ENCODE assay signal across 20 cellular contexts in the genomic region with DNA sequence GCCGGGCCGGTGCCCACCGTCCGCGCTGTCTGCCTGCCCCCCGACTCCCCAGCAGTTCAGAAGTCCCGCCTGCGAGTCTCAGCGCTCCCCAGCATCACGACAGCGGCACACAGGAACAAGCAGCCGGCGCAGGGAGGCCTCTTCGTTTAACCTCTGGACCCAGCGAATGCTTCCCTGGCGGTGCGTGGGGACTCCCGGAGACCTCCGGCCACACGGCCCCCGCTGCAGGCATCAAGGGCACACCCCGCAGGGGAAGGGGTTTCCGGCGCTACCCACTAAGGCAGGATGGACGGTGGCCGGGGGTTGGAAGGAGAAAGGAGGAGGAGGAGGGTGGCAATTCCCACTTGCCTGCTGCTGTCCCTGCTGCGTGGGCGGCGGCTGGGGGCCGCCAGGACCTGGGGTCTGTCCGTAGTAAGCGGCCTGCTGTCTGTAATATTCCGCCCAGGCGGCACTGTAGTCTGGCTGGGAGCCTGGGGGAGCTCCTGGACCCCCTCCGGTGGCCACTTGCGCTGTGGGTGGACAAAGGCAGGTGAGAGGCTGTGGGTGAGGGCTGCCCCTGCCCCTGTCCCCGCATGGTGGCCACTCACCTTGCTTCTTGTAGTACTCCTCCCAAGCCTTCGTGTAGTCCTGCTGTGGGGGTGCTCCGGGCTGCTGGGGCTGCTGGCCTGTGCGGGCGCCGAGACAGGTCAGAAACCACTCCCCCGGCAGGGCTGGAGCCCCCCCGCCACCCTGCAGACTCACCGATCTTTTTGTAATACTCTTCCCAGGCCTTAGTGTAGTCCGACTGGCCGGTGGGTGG. TPM values are rescaled to one million over a fixed set of nuclear protein-coding genes. Genes with fewer than 3 reads are reported as not detected.
DNase-seq lines count a peak whose midpoint lies in the region; ATAC-seq and TF ChIP-seq lines count a peak whose summit lies in the region.
"Had no signal": no experiment of that assay in that cellular context is flagged by ENCODE, and none has a peak within 500 bp of the region (broad histone marks: within the 10 kb centered on the region; RNA-seq: fewer than 3 reads in every experiment).

No MANE protein-coding gene starts in this region.

- H3K27me3 ChIP-seq in HUES48 (ENCODE audit: control insufficient read depth, insufficient read depth, low read length) (no peaks in the 10 kb centered on the region), smooth muscle cell (ENCODE audit: low read depth) (no peaks in the 10 kb centered on the region)
- H3K27me3 ChIP-seq: SJCRH30 had no signal

- no peaks in the 10 kb centered on the region for H3K9me3 Mint-ChIP-seq in endothelial cell (ENCODE audit: unreplicated experiment)
- no peaks in the 10 kb centered on the region for H3K9me3 Mint-ChIP-seq in stimulated activated naive B cell treated with anti-CD40 and anti-IgM and Interleukin-4, amounts not matched to agents 10 μg/mL and 1 μg/mL and 100 μg/mL, for 72 hours
- no peaks in the 10 kb centered on the region for H3K9me3 Mint-ChIP-seq in T-cell
- H3K9me3 Mint-ChIP-seq in stimulated activated naive CD8-positive, alpha-beta T cell treated with anti-CD3 and anti-CD28 coated beads, Interleukin-15, amount 100 ng/mL, for 72 hours = no peaks in the 10 kb centered on the region
- H3K9me3 Mint-ChIP-seq: CD4-positive, alpha-beta T cell had no signal

- WGBS in smooth muscle cell (ENCODE audit: low lambda C conversion rate) = 96% methylated on average over 44 of the region's 47 CpGs

- H3K4me1 ChIP-seq in HUES48 (ENCODE audit: control insufficient read depth, insufficient read depth, low read length) (peaks cover 6% of the 10 kb centered on the region; the same call in 1 of the 2 replicates), smooth muscle cell (ENCODE audit: low read depth) (no peaks in the 10 kb centered on the region)
- H3K4me1 ChIP-seq: Caco-2, SJCRH30 had no signal

- peak overlapping the region; percentile 5 for H3K27ac ChIP-seq in HUES48 (ENCODE audit: low read depth, low read length)
- H3K27ac ChIP-seq in smooth muscle cell (ENCODE audit: low read depth) = no peak overlapping the region
- H3K27ac ChIP-seq: SJCRH30 had no signal

- TF ChIP-seq CTCF in endothelial cell (IDR thresholded peaks at IDR 0.05; ENCODE audit: unreplicated experiment) (no peak), smooth muscle cell (IDR thresholded peaks at IDR 0.05; ENCODE audit: borderline replicate concordance, insufficient read depth, poor library complexity, severe bottlenecking) (no peak)

- CTCF ChIA-PET in T-cell (lab: Charles Lee) = no interaction called here

- peaks cover 6% of the 10 kb centered on the region for H3K79me2 ChIP-seq in smooth muscle cell (ENCODE audit: low read depth)

- POLR2A ChIA-PET in T-cell (lab: Charles Lee) = no interaction called here

- H3K27me3 Mint-ChIP-seq in endothelial cell (ENCODE audit: unreplicated experiment) (peaks cover 4% of the 10 kb centered on the region), T-cell (no peaks in the 10 kb centered on the region)
- H3K27me3 Mint-ChIP-seq in stimulated activated naive B cell treated with anti-CD40 and anti-IgM and Interleukin-4, amounts not matched to agents 10 μg/mL and 1 μg/mL and 100 μg/mL, for 72 hours = no peaks in the 10 kb centered on the region
- H3K27me3 Mint-ChIP-seq in stimulated activated naive CD8-positive, alpha-beta T cell treated with anti-CD3 and anti-CD28 coated beads, Interleukin-15, amount 100 ng/mL, for 72 hours = no peaks in the 10 kb centered on the region
- H3K27me3 Mint-ChIP-seq: CD4-positive, alpha-beta T cell had no signal

- peaks cover 64% of the 10 kb centered on the region for H3K36me3 ChIP-seq in HUES48 (ENCODE audit: control insufficient read depth, insufficient read depth, low read length)
- no peaks in the 10 kb centered on the region for H3K36me3 ChIP-seq in smooth muscle cell (ENCODE audit: low read depth)

- H3K4me2 ChIP-seq in smooth muscle cell = no peak overlapping the region

- H3K9ac ChIP-seq in HUES48 (ENCODE audit: low read depth, low read length) (no peak overlapping the region), smooth muscle cell (ENCODE audit: low read depth) (no peak overlapping the region)

- no peak overlapping the region for H2AFZ ChIP-seq in smooth muscle cell (ENCODE audit: low read depth)

- H3K4me3 ChIP-seq in HUES48 (ENCODE audit: low read depth, low read length) = no peak overlapping the region
- H3K4me3 ChIP-seq in smooth muscle cell = no peak overlapping the region
- H3K4me3 ChIP-seq: SJCRH30 had no signal

- H3K9me3 ChIP-seq in HUES48 (ENCODE audit: control insufficient read depth, insufficient read depth, low read length) (no peaks in the 10 kb centered on the region), smooth muscle cell (replicated peaks; ENCODE audit: low read depth) (no peaks in the 10 kb centered on the region)
- H3K9me3 ChIP-seq: Caco-2, SJCRH30 had no signal

- H3K4me3 Mint-ChIP-seq in endothelial cell (ENCODE audit: unreplicated experiment) = no peak overlapping the region
- H3K4me3 Mint-ChIP-seq in stimulated activated naive B cell treated with anti-CD40 and anti-IgM and Interleukin-4, amounts not matched to agents 10 μg/mL and 1 μg/mL and 100 μg/mL, for 72 hours = no peak overlapping the region
- no peak overlapping the region for H3K4me3 Mint-ChIP-seq in T-cell
- H3K4me3 Mint-ChIP-seq in stimulated activated naive CD8-positive, alpha-beta T cell treated with anti-CD3 and anti-CD28 coated beads, Interleukin-15, amount 100 ng/mL, for 72 hours = no peak overlapping the region
- H3K4me3 Mint-ChIP-seq: CD4-positive, alpha-beta T cell had no signal

- H3K27ac Mint-ChIP-seq in endothelial cell (ENCODE audit: unreplicated experiment) (peak overlapping the region; percentile 55), T-cell (no peak overlapping the region)
- peak overlapping the region; percentile 5 for H3K27ac Mint-ChIP-seq in stimulated activated naive B cell treated with anti-CD40 and anti-IgM and Interleukin-4, amounts not matched to agents 10 μg/mL and 1 μg/mL and 100 μg/mL, for 72 hours
- H3K27ac Mint-ChIP-seq in stimulated activated naive CD8-positive, alpha-beta T cell treated with anti-CD3 and anti-CD28 coated beads, Interleukin-15, amount 100 ng/mL, for 72 hours = no peak overlapping the region
- H3K27ac Mint-ChIP-seq: CD4-positive, alpha-beta T cell had no signal

- H3K36me3 Mint-ChIP-seq in endothelial cell (ENCODE audit: low read depth, unreplicated experiment) (peaks cover 14% of the 10 kb centered on the region), T-cell (peaks cover 31% of the 10 kb centered on the region)
- peaks cover 42 to 61% of the 10 kb centered on the region in 2 donors for H3K36me3 Mint-ChIP-seq in stimulated activated naive B cell treated with anti-CD40 and anti-IgM and Interleukin-4, amounts not matched to agents 10 μg/mL and 1 μg/mL and 100 μg/mL, for 72 hours

- no peaks in the 10 kb centered on the region for H3K4me1 Mint-ChIP-seq in endothelial cell (ENCODE audit: unreplicated experiment)
- H3K4me1 Mint-ChIP-seq in stimulated activated naive B cell treated with anti-CD40 and anti-IgM and Interleukin-4, amounts not matched to agents 10 μg/mL and 1 μg/mL and 100 μg/mL, for 72 hours = peaks cover 0 to 2% of the 10 kb centered on the region in 2 donors
- H3K4me1 Mint-ChIP-seq in T-cell = no peaks in the 10 kb centered on the region
- H3K4me1 Mint-ChIP-seq in stimulated activated naive CD8-positive, alpha-beta T cell treated with anti-CD3 and anti-CD28 coated beads, Interleukin-15, amount 100 ng/mL, for 72 hours = peaks cover 6% of the 10 kb centered on the region

- intact Hi-C loops in Right ventricle myocardium inferior (cut with DNase I) (no loop called here), Right ventricle myocardium superior (cut with DNase I) (no loop called here)

- ATAC-seq in Right ventricle myocardium inferior (no peak), Right ventricle myocardium superior (ENCODE audit: poor library complexity) (no peak), T-cell (replicated peaks in 1 of 4) (no peak)
- no peak for ATAC-seq in stimulated activated naive B cell treated with anti-CD40 and anti-IgM and Interleukin-4, amounts not matched to agents 10 μg/mL and 1 μg/mL and 100 μg/mL, for 72 hours (replicated peaks)
- ATAC-seq in stimulated activated naive CD8-positive, alpha-beta T cell treated with anti-CD3 and anti-CD28 coated beads, Interleukin-15, amount 100 ng/mL, for 72 hours = no peak

- DNase-seq in Right ventricle myocardium inferior (ENCODE audit: missing footprints) (peak; percentile 63), Right ventricle myocardium superior (no peak), endothelial cell (ENCODE audit: low spot score) (no peak), T-cell (no peak), smooth muscle cell (lab: John Stamatoyannopoulos, UW; ENCODE audit: unreplicated experiment) (no peak)
- DNase-seq in stimulated activated naive B cell treated with anti-CD40 and anti-IgM and Interleukin-4, amounts not matched to agents 10 μg/mL and 1 μg/mL and 100 μg/mL, for 72 hours = no peak
- no peak for DNase-seq in stimulated activated naive CD8-positive, alpha-beta T cell treated with anti-CD3 and anti-CD28 coated beads, Interleukin-15, amount 100 ng/mL, for 72 hours
- DNase-seq: CD4-positive, alpha-beta T cell; HCEC 1CT; MV-4-11; NCI-H1694 treated with DMSO at 0.1 percent for 48 hours; NCI-H2227 treated with DMSO at 0.1 percent for 48 hours; NCI-H524; NCI-H82; OCI-M1; SJCRH30; SW 1271 had no signal

- H4K20me1 ChIP-seq in smooth muscle cell (ENCODE audit: low read depth) = peaks cover 30% of the 10 kb centered on the region

- H3F3A ChIP-seq in smooth muscle cell (ENCODE audit: low read depth) = no peaks in the 10 kb centered on the region

RNA-seq across cellular contexts. Expression of gene KHSRP, which starts 9.6 kb away (rescaled TPM):
- total RNA-seq in Right ventricle myocardium inferior = 87.9 TPM
- 80.8 TPM for total RNA-seq in Right ventricle myocardium superior
- total RNA-seq in endothelial cell (ENCODE audit: unreplicated experiment) = 290 TPM
- total RNA-seq in T-cell = 100 to 1,000 TPM; 147 to 194 (median 189) TPM
- 59.1 and 88.3 TPM in 2 replicates for total RNA-seq in smooth muscle cell
- polyA plus RNA-seq in smooth muscle cell = 169 and 179 TPM in 2 replicates

RNA-seq across cellular contexts. Expression of gene SLC25A41, which starts 18.6 kb away (rescaled TPM):
- total RNA-seq in Right ventricle myocardium inferior (0.16 TPM), Right ventricle myocardium superior (not detected), endothelial cell (ENCODE audit: unreplicated experiment) (0.23 TPM), T-cell (under 1 TPM in 3 of 5 donors, not detected in 2; 0.33 to 0.35 (median 0.33) TPM), smooth muscle cell (not detected in 2 replicates)
- polyA plus RNA-seq in smooth muscle cell = 0.30 and 0.57 TPM in 2 replicates
- total RNA-seq: Caco-2, RPMI7951 had no signal

RNA-seq across cellular contexts. Expression of gene GTF2F1, which starts 22.0 kb away (rescaled TPM):
- total RNA-seq in Right ventricle myocardium inferior = 29.6 TPM
- total RNA-seq in Right ventricle myocardium superior = 30.5 TPM
- total RNA-seq in endothelial cell (ENCODE audit: unreplicated experiment) = 95.5 TPM
- total RNA-seq in T-cell = 10 to 100 TPM; 52.6 to 63.1 (median 60.3) TPM
- total RNA-seq in smooth muscle cell = 35.6 and 65.8 TPM in 2 replicates
- 34.7 and 43.0 TPM in 2 replicates for polyA plus RNA-seq in smooth muscle cell

RNA-seq across cellular contexts. Expression of gene PSPN, which starts 39.3 kb away (rescaled TPM):
- total RNA-seq in Right ventricle myocardium inferior (1.1 TPM), Right ventricle myocardium superior (0.75 TPM), endothelial cell (ENCODE audit: unreplicated experiment) (4.6 TPM), T-cell (1 to 10 TPM; 1.7 to 4.1 (median 3.2) TPM), smooth muscle cell (0.67 and 1.2 TPM in 2 replicates)
- polyA plus RNA-seq in smooth muscle cell = 2.0 and 2.1 TPM in 2 replicates

RNA-seq across cellular contexts. Expression of gene ALKBH7, which starts 42.4 kb away (rescaled TPM):
- total RNA-seq in Right ventricle myocardium inferior (134 TPM), Right ventricle myocardium superior (134 TPM), endothelial cell (ENCODE audit: unreplicated experiment) (66.8 TPM), T-cell (10 to 100 TPM; 49.9 to 94.8 (median 83.5) TPM), smooth muscle cell (34.4 and 38.2 TPM in 2 replicates)
- polyA plus RNA-seq in smooth muscle cell = 100 and 103 TPM in 2 replicates

Comparison
In these comparisons a context has a peak if more than half of its experiments do, and no peak if none do; other contexts are left out.
1. H3K27ac Mint-ChIP-seq: peak in endothelial cell (single experiment) and stimulated activated naive B cell treated with anti-CD40 and anti-IgM and Interleukin-4, amounts not matched to agents 10 μg/mL and 1 μg/mL and 100 μg/mL, for 72 hours (single experiment); none in T-cell (0 of 2) and stimulated activated naive CD8-positive, alpha-beta T cell treated with anti-CD3 and anti-CD28 coated beads, Interleukin-15, amount 100 ng/mL, for 72 hours (0 of 2).